8 cellular contexts compared by ENCODE assay signal in genomic region chr2:201118121-201118956, GRCh38. TPM values are rescaled to one million over a fixed set of nuclear protein-coding genes. Genes with fewer than 3 reads are reported as not detected.
DNase-seq lines count a peak whose midpoint lies in the region; ATAC-seq, FAIRE-seq and TF ChIP-seq lines count a peak whose summit lies in the region.

No MANE protein-coding gene starts in this region.

- peak overlapping the region; percentile 76 to 87 for H3K4me3 ChIP-seq in kidney (ENCODE audit: low read length in 2 of 2)

- CTCF ChIA-PET in activated B cell treated with CpG ODN at 0.5 μM for 24 hours (lab: Charles Lee) = interaction anchor here (0.7 to 4.9 kb wide), 19 partner anchors 10 to 155 kb away, joined by 3 to 51 read pairs (median 7); partner anchors contain the start of genes CASP10 and ORC2

- peaks cover 17 to 28% of the 10 kb centered on the region in 2 donors for H3K4me1 ChIP-seq in kidney (ENCODE audit: control insufficient read depth in 1 of 2, insufficient read depth in 1 of 2, low read depth in 1 of 2, low read length in 2 of 2)

- peak overlapping the region; percentile 100 for H3K4me3 Mint-ChIP-seq in activated B cell treated with CpG ODN at 0.5 μM for 24 hours

- H3K27ac Mint-ChIP-seq in activated B cell treated with CpG ODN at 0.5 μM for 24 hours = peak overlapping the region; percentile 99

- no peaks in the 10 kb centered on the region for H3K9me3 Mint-ChIP-seq in activated B cell treated with CpG ODN at 0.5 μM for 24 hours

- H3K36me3 ChIP-seq in kidney (ENCODE audit: control insufficient read depth in 1 of 2, insufficient read depth in 2 of 2, low read length in 2 of 2) = peaks cover 0 to 5% of the 10 kb centered on the region in 2 donors

- peak overlapping the region; percentile 88 for H3K27ac ChIP-seq in caudate nucleus (ENCODE audit: low read depth, low read length)
- peak overlapping the region; percentile 99 for H3K27ac ChIP-seq in kidney (ENCODE audit: low read depth in 2 of 2, low read length in 2 of 2)

- TF ChIP-seq CTCF in activated B cell treated with CpG ODN at 0.5 μM for 24 hours (IDR thresholded peaks at IDR 0.05) = no peak
- peak; percentile 38 for TF ChIP-seq CTCF in kidney (IDR thresholded peaks at IDR 0.05; ENCODE audit: borderline replicate concordance, extremely low read depth, insufficient read depth)

- H3K36me3 Mint-ChIP-seq in activated B cell treated with CpG ODN at 0.5 μM for 24 hours (ENCODE audit: low read depth) = peaks cover 52% of the 10 kb centered on the region

- POLR2A ChIA-PET in activated B cell treated with CpG ODN at 0.5 μM for 24 hours (lab: Charles Lee) = interaction anchor here (0.5 to 5.2 kb wide), 28 partner anchors 10 to 405 kb away, joined by 3 to 147 read pairs (median 6); partner anchors contain the start of genes CASP10, CASP8, CLK1 and HYCC2

- ATAC-seq in HG02798 (IDR thresholded peaks at IDR 0.05; ENCODE audit: poor library complexity, unreplicated experiment) (peak; percentile 51), activated B cell treated with CpG ODN at 0.5 μM for 24 hours (ENCODE audit: low read depth) (peak; percentile 70)

- H3K27me3 Mint-ChIP-seq in activated B cell treated with CpG ODN at 0.5 μM for 24 hours = no peaks in the 10 kb centered on the region

- H3K4me1 Mint-ChIP-seq in activated B cell treated with CpG ODN at 0.5 μM for 24 hours = peaks cover 77% of the 10 kb centered on the region

- peak overlapping the region; percentile 57 to 87 for H3K9ac ChIP-seq in kidney (ENCODE audit: low read length in 2 of 2)

- DNase-seq in NCI-H2081 (lab: John Stamatoyannopoulos, UW) (peak; percentile 75 to 78), NCI-H2081 treated with DMSO at 0.1 percent for 48 hours (lab: John Stamatoyannopoulos, UW) (no peak), NCI-H2029 (lab: John Stamatoyannopoulos, UW) (peak; percentile 58), activated B cell treated with CpG ODN at 0.5 μM for 24 hours (peak; percentile 78), caudate nucleus (lab: John Stamatoyannopoulos, UW) (peak in 59 of 61 donors; percentile 17 to 80 (median 58)), kidney (peak; percentile 97)
- peak; percentile 80 to 81 for DNase-seq in stimulated activated CD4-positive, alpha-beta T cell treated with anti-CD3 and anti-CD28 coated beads, Interleukin-1b, Interleukin-23, amount 100 ng/mL, for 4 hours (ENCODE audit: low read depth in 2 of 2)

- FAIRE-seq in kidney (lab: Jason Lieb, UNC) = no peak

- intact Hi-C loops in activated B cell treated with CpG ODN at 0.5 μM for 24 hours (cut with micrococcal nuclease) (loop anchor here (1.0 to 5.0 kb wide), 16 partner anchors 9 to 664 kb away; partner anchors contain the start of genes ALS2, BZW1, CLK1 and HYCC2), kidney (cut with DNase I) (no loop called here)

- H3K9me3 ChIP-seq in kidney (ENCODE audit: control insufficient read depth in 1 of 2, low read length in 2 of 2) = no peaks in the 10 kb centered on the region

RNA-seq across cellular contexts. Expression of gene CFLAR, which starts 2.4 kb away (rescaled TPM):
- total RNA-seq in activated B cell treated with CpG ODN at 0.5 μM for 24 hours (274 and 320 TPM in 2 replicates), kidney (263 TPM)
- 47.2 TPM for polyA plus RNA-seq in kidney (ENCODE audit: insufficient read depth, low read depth, low replicate concordance)

RNA-seq across cellular contexts. Expression of gene NDUFB3, which starts 46.5 kb away (rescaled TPM):
- total RNA-seq in activated B cell treated with CpG ODN at 0.5 μM for 24 hours (85.4 and 94.2 TPM in 2 replicates), kidney (101 TPM)
- 309 TPM for polyA plus RNA-seq in kidney (ENCODE audit: insufficient read depth, low read depth, low replicate concordance)

RNA-seq across cellular contexts. Expression of gene HYCC2, which starts 46.9 kb away (rescaled TPM):
- total RNA-seq in activated B cell treated with CpG ODN at 0.5 μM for 24 hours (32.0 and 39.6 TPM in 2 replicates), kidney (30.1 TPM)
- 4.0 TPM for polyA plus RNA-seq in kidney (ENCODE audit: insufficient read depth, low read depth, low replicate concordance)
